In the genomic region with DNA sequence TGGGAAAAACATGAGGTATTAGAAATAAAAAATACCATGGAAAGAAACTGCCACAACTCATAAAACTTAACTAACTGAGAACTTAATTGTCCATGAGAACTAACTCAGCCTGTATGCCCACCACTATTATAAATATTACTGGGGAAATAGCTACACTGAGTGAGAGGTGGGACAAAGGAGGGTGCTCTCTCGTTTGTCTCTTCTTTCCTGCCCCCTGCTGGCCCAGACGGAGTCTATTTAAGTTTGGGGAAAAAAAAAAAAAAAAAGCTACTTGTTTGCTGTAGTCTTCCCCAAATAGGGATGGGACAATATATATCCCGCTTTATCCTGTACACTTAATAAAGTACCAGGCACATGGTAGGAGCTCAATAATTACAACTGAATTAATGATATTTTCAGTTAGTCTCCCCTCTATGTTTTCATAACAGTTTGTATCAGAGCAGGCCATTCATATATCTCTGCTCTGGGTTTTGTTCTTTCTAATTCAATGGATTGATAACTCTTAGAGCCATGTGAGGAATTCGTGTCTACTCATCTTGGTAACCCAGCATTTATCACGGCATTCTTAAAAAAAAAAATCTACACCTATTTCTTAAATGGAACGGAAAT, we compare ENCODE assay signal across 11 cellular contexts.
DNase-seq lines count a peak whose midpoint lies in the region; ATAC-seq and TF ChIP-seq lines count a peak whose summit lies in the region.
"Had no signal": no experiment of that assay in that cellular context is flagged by ENCODE, and none has a peak within 500 bp of the region (broad histone marks: within the 10 kb centered on the region; RNA-seq: fewer than 3 reads in every experiment).

No MANE protein-coding gene starts in this region.

- no peaks in the 10 kb centered on the region for H3K9me3 ChIP-seq in testis

- TF ChIP-seq CTCF in testis (IDR thresholded peaks at IDR 0.05) (peak in 1 of 3 experiments; percentile 26), natural killer cell (IDR thresholded peaks at IDR 0.05) (no peak)

- no peaks in the 10 kb centered on the region for H3K4me1 ChIP-seq in testis

- H3K27me3 ChIP-seq in testis: no peaks in the 10 kb centered on the region

- H3K4me3 Mint-ChIP-seq in natural killer cell: no peak overlapping the region
- H3K4me3 Mint-ChIP-seq: IgD-negative memory B cell, T-helper 17 cell had no signal

- ATAC-seq in Right ventricle myocardium inferior: no peak
- ATAC-seq in natural killer cell: no peak
- ATAC-seq: T-helper 17 cell had no signal

- H3K27ac Mint-ChIP-seq in natural killer cell: no peak overlapping the region
- H3K27ac Mint-ChIP-seq: IgD-negative memory B cell, T-helper 17 cell had no signal

- no peak overlapping the region for H3K4me3 ChIP-seq in testis

- TF ChIP-seq POLR2A in testis (IDR thresholded peaks at IDR 0.05): no peak

- peaks cover 0 to 3% of the 10 kb centered on the region in 2 donors for H3K9me3 Mint-ChIP-seq in natural killer cell

- H3K27me3 Mint-ChIP-seq in natural killer cell (ENCODE audit: low read depth in 2 of 2): no peaks in the 10 kb centered on the region
- H3K27me3 Mint-ChIP-seq: IgD-negative memory B cell, T-helper 17 cell had no signal

- 61 to 66% methylated on average over 6 of the region's 6 CpGs for WGBS in testis, 2 donors

- peak; percentile 32 for DNase-seq in Right ventricle myocardium inferior (ENCODE audit: missing footprints)
- no peak for DNase-seq in cardiac septum (ENCODE audit: low spot score)
- DNase-seq in NCI-H226: peak; percentile 5
- DNase-seq in dermis blood vessel endothelial cell: peak; percentile 13
- DNase-seq in testis: peak; percentile 64
- DNase-seq in natural killer cell: no peak
- DNase-seq in stimulated activated CD4-positive, alpha-beta T cell treated with anti-CD3 and anti-CD28 coated beads, Interleukin-12 subunit alpha, Interleukin-12 subunit beta, amount 100 ng/mL, for 4 hours: no peak
- no peak for DNase-seq in DMS79 treated with DMSO at 0.1 percent for 48 hours (lab: John Stamatoyannopoulos, UW)
- DNase-seq: aorta, T-helper 17 cell had no signal

- no peaks in the 10 kb centered on the region for H3K4me1 Mint-ChIP-seq in natural killer cell
- H3K4me1 Mint-ChIP-seq: IgD-negative memory B cell, T-helper 17 cell had no signal

- intact Hi-C loops in Right ventricle myocardium inferior (cut with DNase I) (no loop called here), cardiac septum (cut with DNase I) (no loop called here), testis (cut with DNase I; ENCODE audit: low total_unique reads) (no loop called here), natural killer cell (cut with micrococcal nuclease) (no loop called here)

- no peaks in the 10 kb centered on the region for H3K36me3 ChIP-seq in testis (ENCODE audit: low read depth, missing control alignments)

- H3K36me3 Mint-ChIP-seq in natural killer cell: no peaks in the 10 kb centered on the region
- H3K36me3 Mint-ChIP-seq: IgD-negative memory B cell had no signal

- no peak overlapping the region for H3K27ac ChIP-seq in testis

Comparison
In these comparisons a context has a peak if more than half of its experiments do, and no peak if none do; other contexts are left out.
1. DNase-seq: peak in Right ventricle myocardium inferior (single experiment), NCI-H226 (single experiment), dermis blood vessel endothelial cell (single experiment) and testis (single experiment); none in cardiac septum (single experiment), natural killer cell (single experiment), stimulated activated CD4-positive, alpha-beta T cell treated with anti-CD3 and anti-CD28 coated beads, Interleukin-12 subunit alpha, Interleukin-12 subunit beta, amount 100 ng/mL, for 4 hours (single experiment) and DMS79 treated with DMSO at 0.1 percent for 48 hours (single experiment).